Comparison of ENCODE assay signal across 12 cellular contexts in the genomic region with DNA sequence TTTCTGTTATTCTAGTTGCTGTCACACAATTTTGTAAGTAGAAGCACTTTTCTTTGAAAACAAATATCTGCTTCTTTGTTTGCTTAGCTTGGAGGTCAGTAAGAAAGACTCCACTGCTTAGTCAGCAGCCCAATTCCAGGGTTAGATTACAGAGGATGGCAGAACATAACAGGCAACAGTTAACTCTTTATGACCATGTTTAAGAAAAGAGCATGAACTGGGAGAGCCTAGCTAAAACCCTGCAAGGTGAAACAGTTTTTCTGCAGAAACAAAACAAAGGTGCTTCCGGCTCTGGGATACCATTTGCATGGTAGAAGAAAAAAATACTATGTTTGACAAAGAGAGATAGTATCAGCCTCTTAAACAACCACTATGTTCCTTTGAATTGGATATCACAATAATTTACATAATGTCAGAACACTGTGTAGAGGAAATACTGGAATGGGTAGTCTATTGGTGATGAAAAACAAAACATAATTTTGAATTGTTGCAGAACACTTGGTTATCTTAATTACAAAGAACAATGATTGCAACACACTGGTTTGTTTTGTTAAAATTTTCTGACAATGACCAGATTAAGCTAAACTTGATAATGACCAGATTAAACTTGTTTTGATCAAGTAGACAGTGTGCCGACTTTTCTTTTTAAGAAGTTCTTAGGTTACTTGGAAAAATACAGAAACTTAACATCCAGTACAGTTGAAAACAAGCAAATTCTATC. TPM values are rescaled to one million over a fixed set of nuclear protein-coding genes. Genes with fewer than 3 reads are reported as not detected.
DNase-seq lines count a peak whose midpoint lies in the region; ATAC-seq and TF ChIP-seq lines count a peak whose summit lies in the region.
"Had no signal": no experiment of that assay in that cellular context is flagged by ENCODE, and none has a peak within 500 bp of the region (broad histone marks: within the 10 kb centered on the region; RNA-seq: fewer than 3 reads in every experiment).

No MANE protein-coding gene starts in this region.

- 47% methylated on average over 2 of the region's 2 CpGs for WGBS in mammary epithelial cell (ENCODE audit: low coverage, missing lambda C conversion rate)
- 32 to 37% methylated on average over 2 of the region's 2 CpGs for WGBS in body of pancreas, 2 donors

- dilution Hi-C loops in mammary epithelial cell (cut with HindIII; ENCODE audit: low sequenced_read_pairs), result no loop called here

- peak; percentile 20 for DNase-seq in MCF 10A (ENCODE audit: unreplicated experiment)
- no peak for DNase-seq in mammary epithelial cell
- DNase-seq in body of pancreas, result no peak
- DNase-seq in left kidney (ENCODE audit: low read depth, low spot score), result peak; percentile 85
- DNase-seq in type B pancreatic cell (ENCODE audit: extremely low spot score, unreplicated experiment), result no peak
- DNase-seq in stimulated activated CD4-positive, alpha-beta T cell treated with anti-CD3 and anti-CD28 coated beads, Interleukin-2, amount 100 ng/mL, for 24 hours, result no peak
- DNase-seq in RKO (ENCODE audit: low spot score), result no peak
- DNase-seq in activated effector memory CD4-positive, alpha-beta T cell treated with anti-CD3 and anti-CD28 coated beads, Interleukin-2, amount 50 U/mL, for 16 hours, result no peak
- DNase-seq: aorta, DMS79 treated with DMSO at 0.1 percent for 48 hours, left ventricle myocardium inferior, NCI-H187 treated with DMSO at 0.1 percent for 48 hours had no signal

- H3K27ac ChIP-seq in mammary epithelial cell (ENCODE audit: insufficient read depth, low read depth, low read length) (no peak overlapping the region), body of pancreas (no peak overlapping the region)
- H3K27ac ChIP-seq: left ventricle myocardium inferior had no signal

- H3K9me3 ChIP-seq in mammary epithelial cell (replicated peaks; ENCODE audit: insufficient read depth, low read length), result peaks cover 2% of the 10 kb centered on the region
- H3K9me3 ChIP-seq in body of pancreas, result no peaks in the 10 kb centered on the region
- H3K9me3 ChIP-seq: left ventricle myocardium inferior had no signal

- H3K27me3 Mint-ChIP-seq in MCF 10A (ENCODE audit: insufficient read depth, unreplicated experiment), result no peaks in the 10 kb centered on the region
- H3K27me3 Mint-ChIP-seq in type B pancreatic cell, result no peaks in the 10 kb centered on the region

- TF ChIP-seq POLR2A in body of pancreas (IDR thresholded peaks at IDR 0.05), result no peak

- peaks cover 6% of the 10 kb centered on the region for H3K9me3 Mint-ChIP-seq in MCF 10A (ENCODE audit: unreplicated experiment)
- H3K9me3 Mint-ChIP-seq in type B pancreatic cell, result peaks cover under 1% of the 10 kb centered on the region

- H3K9ac ChIP-seq in mammary epithelial cell (ENCODE audit: insufficient read depth, low read length), result no peak overlapping the region

- H3K36me3 Mint-ChIP-seq in MCF 10A (ENCODE audit: insufficient read depth, unreplicated experiment) (no peaks in the 10 kb centered on the region), type B pancreatic cell (no peaks in the 10 kb centered on the region)

- H3K4me1 Mint-ChIP-seq in MCF 10A (ENCODE audit: insufficient read depth, unreplicated experiment) (no peaks in the 10 kb centered on the region), type B pancreatic cell (ENCODE audit: unreplicated experiment) (peaks cover 25% of the 10 kb centered on the region)

- no peak overlapping the region for H3K4me3 Mint-ChIP-seq in MCF 10A (ENCODE audit: unreplicated experiment)
- peak overlapping the region; percentile 79 for H3K4me3 Mint-ChIP-seq in type B pancreatic cell

- BruUV-seq in MCF 10A (replicated peaks; lab: Mats Ljungman, UMichigan), result no TSS peak
- BruUV-seq in mammary epithelial cell (replicated peaks; lab: Mats Ljungman, UMichigan), result no TSS peak

- intact Hi-C loops in MCF 10A (cut with micrococcal nuclease), result no loop called here
- intact Hi-C loops in mammary epithelial cell (cut with micrococcal nuclease), result no loop called here
- intact Hi-C loops in body of pancreas (cut with DNase I), result no loop called here

- no peak overlapping the region for H3K4me2 ChIP-seq in mammary epithelial cell (ENCODE audit: insufficient read depth, low read depth, low read length)

- TF ChIP-seq CTCF in MCF 10A (IDR thresholded peaks at IDR 0.05; ENCODE audit: unreplicated experiment) (no peak), mammary epithelial cell (conservative IDR thresholded peaks at IDR 0.05 in 1 of 2, IDR thresholded peaks at IDR 0.05 in 1 of 2; ENCODE audit: extremely low read depth in 1 of 2, insufficient read depth in 1 of 2, low read depth in 1 of 2, low read length in 2 of 2) (no peak), body of pancreas (IDR thresholded peaks at IDR 0.05) (no peak), type B pancreatic cell (conservative IDR thresholded peaks at IDR 0.05) (no peak)

- no peaks in the 10 kb centered on the region for H3K79me2 ChIP-seq in mammary epithelial cell (ENCODE audit: insufficient read depth, low read length)

- ATAC-seq in body of pancreas, result peak; percentile 21

- H3K4me1 ChIP-seq in mammary epithelial cell (ENCODE audit: insufficient read depth, low read length) (no peaks in the 10 kb centered on the region), body of pancreas (no peaks in the 10 kb centered on the region)
- H3K4me1 ChIP-seq: left ventricle myocardium inferior had no signal

- H3K4me3 ChIP-seq in mammary epithelial cell (replicated peaks in 1 of 3; ENCODE audit: insufficient read depth in 1 of 3, low read depth in 2 of 3, low read length in 3 of 3) (no peak overlapping the region), body of pancreas (no peak overlapping the region)
- H3K4me3 ChIP-seq: left ventricle myocardium inferior had no signal

- CTCF ChIA-PET in MCF 10A (lab: Yijun Ruan, JAX), result interaction anchor here (0.6 kb wide), 1 partner anchor 27 kb away, joined by 4 read pairs; no protein-coding TSS in a partner anchor
- CTCF ChIA-PET in mammary epithelial cell (lab: Charles Lee; ENCODE audit: low non-redundant PET), result interaction anchor here (0.6 kb wide), 1 partner anchor 100 kb away, joined by 7 read pairs; no protein-coding TSS in a partner anchor

- H3K27ac Mint-ChIP-seq in MCF 10A (ENCODE audit: low read depth, unreplicated experiment), result no peak overlapping the region
- peak overlapping the region; percentile 89 for H3K27ac Mint-ChIP-seq in type B pancreatic cell

- H2AFZ ChIP-seq in mammary epithelial cell (ENCODE audit: low read depth, low read length), result no peak overlapping the region

- POLR2A ChIA-PET in MCF 10A (lab: Yijun Ruan, JAX), result no interaction called here

- in situ Hi-C loops in mammary epithelial cell (cut with MboI; ENCODE audit: low sequenced_read_pairs in 2 of 2), result no loop called here

- H3K27me3 ChIP-seq in mammary epithelial cell (ENCODE audit: insufficient read depth, low read length), result peaks cover 7% of the 10 kb centered on the region
- H3K27me3 ChIP-seq in body of pancreas, result no peaks in the 10 kb centered on the region

- H4K20me1 ChIP-seq in mammary epithelial cell (ENCODE audit: insufficient read depth, low read length), result no peaks in the 10 kb centered on the region

- no peaks in the 10 kb centered on the region for H3K36me3 ChIP-seq in mammary epithelial cell (ENCODE audit: insufficient read depth, low read length)
- H3K36me3 ChIP-seq in body of pancreas (replicated peaks in 1 of 2; ENCODE audit: insufficient read depth in 1 of 2, low read depth in 2 of 2), result no peaks in the 10 kb centered on the region
- H3K36me3 ChIP-seq: left ventricle myocardium inferior had no signal

RNA-seq across cellular contexts. Expression of a gene that starts 22.4 kb away (rescaled TPM):
- total RNA-seq in MCF 10A (2022) (0.49 and 2.0 TPM in 2 replicates), mammary epithelial cell (1 to 10 TPM in 1 of 2 donors, under 1 TPM in 1; 0.28 to 1.3 TPM), body of pancreas (1 to 10 TPM; 4.9 to 6.3 TPM), type B pancreatic cell (ENCODE audit: low replicate concordance) (31.0 and 78.9 TPM in 2 replicates)
- polyA plus RNA-seq in mammary epithelial cell, result 0.02 TPM
- not detected for polyA minus RNA-seq in mammary epithelial cell

Comparison
In these comparisons a context has a peak if more than half of its experiments do, and no peak if none do; other contexts are left out.
1. DNase-seq: peak in MCF 10A (single experiment) and left kidney (single experiment); none in mammary epithelial cell (single experiment), body of pancreas (0 of 4), type B pancreatic cell (single experiment), stimulated activated CD4-positive, alpha-beta T cell treated with anti-CD3 and anti-CD28 coated beads, Interleukin-2, amount 100 ng/mL, for 24 hours (0 of 2), RKO (single experiment) and activated effector memory CD4-positive, alpha-beta T cell treated with anti-CD3 and anti-CD28 coated beads, Interleukin-2, amount 50 U/mL, for 16 hours (single experiment).